Comparison of ENCODE assay signal across 17 cellular contexts in the genomic region with DNA sequence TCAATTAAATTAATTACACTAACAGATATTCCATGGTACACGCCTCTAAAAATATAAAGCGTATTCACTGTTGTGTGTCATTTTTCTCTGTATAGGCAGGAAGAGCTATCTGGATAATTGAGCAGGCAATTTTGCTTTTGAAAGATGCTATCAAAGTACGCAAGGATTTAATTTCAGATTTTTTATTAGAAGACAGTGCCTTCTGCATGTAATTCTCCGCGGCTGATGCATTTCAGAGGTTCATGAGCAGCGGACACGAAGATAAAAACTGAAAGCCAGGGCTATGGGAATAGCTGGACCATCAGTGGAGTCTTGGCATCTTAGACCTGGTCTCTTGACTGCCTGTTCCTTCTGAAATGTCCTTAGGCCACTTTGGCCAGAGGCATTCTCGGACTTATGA.
"Had no signal": no experiment of that assay in that cellular context is flagged by ENCODE, and none has a peak within 500 bp of the region (broad histone marks: within the 10 kb centered on the region; RNA-seq: fewer than 3 reads in every experiment).

No MANE protein-coding gene starts in this region.

- H3K4me1 Mint-ChIP-seq: stimulated activated naive CD8-positive, alpha-beta T cell treated with anti-CD3 and anti-CD28 coated beads, Interleukin-15, amount 100 ng/mL, for 72 hours had no signal

- H3K36me3 ChIP-seq: neutrophil, thoracic aorta, transverse colon had no signal

- H3K27me3 ChIP-seq: transverse colon had no signal

- H3K27ac ChIP-seq: dorsolateral prefrontal cortex, neutrophil, thoracic aorta, transverse colon had no signal

- H3K9me3 ChIP-seq: neutrophil, thoracic aorta, transverse colon had no signal

- DNase-seq: cortex of kidney; dorsolateral prefrontal cortex; effector CD8-positive, alpha-beta T cell; islet precursor cell; mammary epithelial cell; naive thymus-derived CD4-positive, alpha-beta T cell; nephron progenitor cell; stimulated activated CD4-positive, alpha-beta T cell treated with anti-CD3 and anti-CD28 coated beads, Interleukin-2, amount 100 ng/mL, for 24 hours; stimulated activated CD4-positive, alpha-beta T cell treated with anti-CD3 and anti-CD28 coated beads, Interleukin-4, amount 100 ng/mL, for 4 hours; stimulated activated naive B cell treated with anti-CD40 and anti-IgM and Interleukin-4, amounts not matched to agents 10 μg/mL and 1 μg/mL and 100 μg/mL, for 72 hours; stimulated activated naive CD8-positive, alpha-beta T cell treated with anti-CD3 and anti-CD28 coated beads, Interleukin-15, amount 100 ng/mL, for 72 hours; transverse colon had no signal

- H3K4me3 ChIP-seq: dorsolateral prefrontal cortex, thoracic aorta, transverse colon had no signal

- H3K9me3 Mint-ChIP-seq: nephron progenitor cell; stimulated activated naive B cell treated with anti-CD40 and anti-IgM and Interleukin-4, amounts not matched to agents 10 μg/mL and 1 μg/mL and 100 μg/mL, for 72 hours; stimulated activated naive CD8-positive, alpha-beta T cell treated with anti-CD3 and anti-CD28 coated beads, Interleukin-15, amount 100 ng/mL, for 72 hours had no signal

- H3K27ac Mint-ChIP-seq: naive thymus-derived CD4-positive, alpha-beta T cell; nephron progenitor cell; stimulated activated naive B cell treated with anti-CD40 and anti-IgM and Interleukin-4, amounts not matched to agents 10 μg/mL and 1 μg/mL and 100 μg/mL, for 72 hours; stimulated activated naive CD8-positive, alpha-beta T cell treated with anti-CD3 and anti-CD28 coated beads, Interleukin-15, amount 100 ng/mL, for 72 hours had no signal

- H3K4me3 Mint-ChIP-seq: naive thymus-derived CD4-positive, alpha-beta T cell; nephron progenitor cell; stimulated activated naive B cell treated with anti-CD40 and anti-IgM and Interleukin-4, amounts not matched to agents 10 μg/mL and 1 μg/mL and 100 μg/mL, for 72 hours; stimulated activated naive CD8-positive, alpha-beta T cell treated with anti-CD3 and anti-CD28 coated beads, Interleukin-15, amount 100 ng/mL, for 72 hours had no signal

- ATAC-seq: esophagus mucosa; left lobe of liver; naive thymus-derived CD4-positive, alpha-beta T cell; sciatic nerve; stimulated activated naive B cell treated with anti-CD40 and anti-IgM and Interleukin-4, amounts not matched to agents 10 μg/mL and 1 μg/mL and 100 μg/mL, for 72 hours; stimulated activated naive CD8-positive, alpha-beta T cell treated with anti-CD3 and anti-CD28 coated beads, Interleukin-15, amount 100 ng/mL, for 72 hours had no signal

- H3K36me3 Mint-ChIP-seq: naive thymus-derived CD4-positive, alpha-beta T cell; stimulated activated naive B cell treated with anti-CD40 and anti-IgM and Interleukin-4, amounts not matched to agents 10 μg/mL and 1 μg/mL and 100 μg/mL, for 72 hours had no signal

- H3K4me1 ChIP-seq: transverse colon had no signal
